15 cellular contexts compared by ENCODE assay signal in the genomic region with DNA sequence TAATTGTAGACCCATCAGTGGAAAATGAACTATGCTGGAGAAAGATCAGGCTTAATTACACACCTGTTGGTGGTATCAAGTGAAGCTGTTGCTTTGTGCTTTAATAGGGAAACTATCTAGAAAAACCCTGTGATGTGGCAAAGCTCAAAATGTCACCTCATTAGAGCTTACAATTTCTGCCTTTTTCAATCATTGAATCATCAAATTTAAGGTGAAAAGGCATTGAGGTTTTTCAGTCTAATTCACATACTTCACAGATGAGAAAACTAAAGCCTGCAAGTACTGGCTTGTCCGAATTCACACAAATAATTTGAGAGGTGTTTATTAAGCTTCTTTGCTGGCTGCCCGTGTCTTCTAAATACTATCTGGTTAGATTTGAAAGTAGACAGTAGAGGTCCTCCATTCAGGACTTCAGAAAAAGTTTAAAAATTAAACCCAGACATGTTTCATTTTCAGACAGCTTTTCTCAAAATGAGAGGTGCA.
A peak's percentile ranks its signal among the peaks of the same experiment; 100 is the strongest.
DNase-seq lines count a peak whose midpoint lies in the region; ATAC-seq, FAIRE-seq and TF ChIP-seq lines count a peak whose summit lies in the region.
"Had no signal": no experiment of that assay in that cellular context is flagged by ENCODE, and none has a peak within 500 bp of the region (broad histone marks: within the 10 kb centered on the region; RNA-seq: fewer than 3 reads in every experiment).

No MANE protein-coding gene starts in this region.

- TF ChIP-seq CTCF in KMS-11 (conservative IDR thresholded peaks at IDR 0.05; ENCODE audit: low read depth, low read length), result no peak

- H2AFZ ChIP-seq in KMS-11 (ENCODE audit: low read depth), result peak overlapping the region; percentile 48; the same call in 1 of the 2 replicates

- no peak overlapping the region for H3K4me3 ChIP-seq in KMS-11 (IDR thresholded peaks at IDR 0.05; ENCODE audit: insufficient read depth, low read depth, low read length)
- H3K4me3 ChIP-seq: esophagus muscularis mucosa had no signal

- no peak overlapping the region for H3K9ac ChIP-seq in KMS-11

- H3K4me2 ChIP-seq in KMS-11, result peak overlapping the region; percentile 59

- H4K20me1 ChIP-seq in KMS-11 (ENCODE audit: insufficient read depth), result no peaks in the 10 kb centered on the region

- ATAC-seq in GM18867 (IDR thresholded peaks at IDR 0.05; ENCODE audit: unreplicated experiment) (peak; percentile 87), GM21390 (IDR thresholded peaks at IDR 0.05; ENCODE audit: unreplicated experiment) (peak; percentile 71), HG02943 (IDR thresholded peaks at IDR 0.05; ENCODE audit: low read depth, unreplicated experiment) (peak; percentile 93)
- ATAC-seq: stimulated activated naive CD8-positive, alpha-beta T cell treated with anti-CD3 and anti-CD28 coated beads, Interleukin-15, amount 100 ng/mL, for 72 hours had no signal

- DNase-seq in urothelium cell line (ENCODE audit: low spot score) (no peak), HK-2 (ENCODE audit: unreplicated experiment) (no peak), nucleus accumbens (lab: John Stamatoyannopoulos, UW) (no peak), DMS79 (lab: John Stamatoyannopoulos, UW) (no peak)
- DNase-seq: activated naive CD8-positive, alpha-beta T cell treated with anti-CD3 and anti-CD28 coated beads for 36 hours; EL; NCI-H510A; RPMI8226; stimulated activated naive CD8-positive, alpha-beta T cell treated with anti-CD3 and anti-CD28 coated beads, Interleukin-15, amount 100 ng/mL, for 72 hours; T1000 had no signal

- H3K36me3 ChIP-seq in KMS-11 (ENCODE audit: insufficient read depth), result no peaks in the 10 kb centered on the region
- H3K36me3 ChIP-seq: esophagus muscularis mucosa had no signal

- H3K79me2 ChIP-seq in KMS-11 (ENCODE audit: insufficient read depth, low read depth), result no peaks in the 10 kb centered on the region

- peak overlapping the region; percentile 55 for H3K27ac ChIP-seq in KMS-11
- H3K27ac ChIP-seq: esophagus muscularis mucosa had no signal

- no peak for FAIRE-seq in urothelium cell line (lab: Jason Lieb, UNC)

- peaks cover 19% of the 10 kb centered on the region for H3K4me1 ChIP-seq in KMS-11 (ENCODE audit: low read depth, poor library complexity, severe bottlenecking)
- H3K4me1 ChIP-seq: esophagus muscularis mucosa had no signal

- H3K27me3 ChIP-seq in KMS-11 (ENCODE audit: insufficient read depth, low read depth), result no peaks in the 10 kb centered on the region
- H3K27me3 ChIP-seq: esophagus muscularis mucosa had no signal
